ENCODE assay signal across 8 cellular contexts in the genomic region with DNA sequence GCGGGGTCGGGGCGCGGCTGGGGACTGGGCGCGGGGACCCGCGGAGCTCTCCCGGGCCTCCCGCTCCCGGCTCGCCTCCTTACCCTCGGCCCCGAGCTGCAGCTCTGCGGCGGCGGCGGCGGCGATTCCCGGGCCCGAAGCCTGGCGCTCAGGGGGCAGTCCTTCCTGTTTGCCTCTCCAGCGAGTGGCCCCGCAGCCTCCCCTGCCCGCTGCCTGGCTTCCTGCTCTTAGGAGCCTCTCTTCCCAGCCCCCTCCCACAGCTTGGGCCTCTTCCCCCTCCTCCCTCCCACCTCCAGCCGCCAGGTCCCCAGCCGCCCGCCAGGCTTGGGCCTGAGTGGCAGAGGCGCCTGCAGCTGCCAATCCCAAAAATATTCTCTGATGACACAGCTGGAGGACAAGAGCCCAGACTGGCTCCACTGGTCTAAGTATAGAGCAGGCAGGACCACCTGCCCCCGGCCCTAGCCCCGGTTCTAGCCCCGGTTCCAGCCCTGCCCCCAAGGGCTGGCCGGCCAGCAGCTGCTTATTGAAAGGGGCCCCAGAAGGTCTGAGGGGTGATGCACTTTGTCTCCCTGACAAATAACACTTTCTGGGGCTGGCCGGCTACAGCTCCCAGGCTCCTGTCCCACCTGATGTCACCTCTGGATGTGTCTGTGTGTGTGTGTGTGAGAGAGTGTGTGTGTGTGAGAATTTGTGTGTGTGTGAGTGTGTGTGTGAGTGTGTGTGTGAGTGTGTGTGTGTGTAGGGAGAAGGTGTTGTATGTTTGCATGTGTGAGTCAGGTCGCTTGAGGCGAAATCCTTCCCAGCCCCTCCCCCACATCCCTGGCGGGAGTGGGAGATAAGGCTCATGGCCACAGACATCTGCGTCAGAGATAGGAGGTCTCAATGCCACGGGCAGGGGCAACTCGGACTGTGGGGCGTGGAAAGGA. TPM values are rescaled to one million over a fixed set of nuclear protein-coding genes. Genes with fewer than 3 reads are reported as not detected.
DNase-seq lines count a peak whose midpoint lies in the region; ATAC-seq and TF ChIP-seq lines count a peak whose summit lies in the region.

A gene (minus strand): TSS at position 229 of the 926 bp plus-strand sequence. CDS start 307 bp downstream, outside the sequence.

- H3K36me3 Mint-ChIP-seq in activated CD4-positive, alpha-beta memory T cell treated with anti-CD3 and anti-CD28 coated beads for 36 hours: no peaks in the 10 kb centered on the region
- no peaks in the 10 kb centered on the region for H3K36me3 Mint-ChIP-seq in activated CD4-positive, alpha-beta memory T cell treated with anti-CD3 and anti-CD28 coated beads, Interleukin-2, amount 10 ng/mL, durations not matched to agents 7 days and 5 days (ENCODE audit: low read depth)
- peaks cover 14% of the 10 kb centered on the region for H3K36me3 Mint-ChIP-seq in osteocyte (ENCODE audit: unreplicated experiment)

- ATAC-seq in left cardiac atrium (peak; percentile 81 to 88), GM21515 (IDR thresholded peaks at IDR 0.05; ENCODE audit: unreplicated experiment) (no peak), HG02678 (IDR thresholded peaks at IDR 0.05; ENCODE audit: unreplicated experiment) (no peak)

- no peaks in the 10 kb centered on the region for H3K4me1 Mint-ChIP-seq in activated CD4-positive, alpha-beta memory T cell treated with anti-CD3 and anti-CD28 coated beads for 36 hours (ENCODE audit: low read depth)
- H3K4me1 Mint-ChIP-seq in activated CD4-positive, alpha-beta memory T cell treated with anti-CD3 and anti-CD28 coated beads, Interleukin-2, amount 10 ng/mL, durations not matched to agents 7 days and 5 days: no peaks in the 10 kb centered on the region
- H3K4me1 Mint-ChIP-seq in osteocyte (ENCODE audit: unreplicated experiment): peaks cover 22% of the 10 kb centered on the region

- H3K9me3 Mint-ChIP-seq in activated CD4-positive, alpha-beta memory T cell treated with anti-CD3 and anti-CD28 coated beads for 36 hours: no peaks in the 10 kb centered on the region
- no peaks in the 10 kb centered on the region for H3K9me3 Mint-ChIP-seq in activated CD4-positive, alpha-beta memory T cell treated with anti-CD3 and anti-CD28 coated beads, Interleukin-2, amount 10 ng/mL, durations not matched to agents 7 days and 5 days
- no peaks in the 10 kb centered on the region for H3K9me3 Mint-ChIP-seq in osteocyte (ENCODE audit: unreplicated experiment)

- H3K27me3 Mint-ChIP-seq in activated CD4-positive, alpha-beta memory T cell treated with anti-CD3 and anti-CD28 coated beads for 36 hours: peaks cover 38% of the 10 kb centered on the region
- H3K27me3 Mint-ChIP-seq in activated CD4-positive, alpha-beta memory T cell treated with anti-CD3 and anti-CD28 coated beads, Interleukin-2, amount 10 ng/mL, durations not matched to agents 7 days and 5 days: peaks cover 39% of the 10 kb centered on the region
- H3K27me3 Mint-ChIP-seq in osteocyte (ENCODE audit: unreplicated experiment): no peaks in the 10 kb centered on the region

- peak within 1 kb of the TSS; percentile 66 for H3K27ac ChIP-seq in angular gyrus (ENCODE audit: low read depth, low read length)

- POLR2A ChIA-PET in activated CD4-positive, alpha-beta memory T cell treated with anti-CD3 and anti-CD28 coated beads for 36 hours (lab: Charles Lee): no interaction called here
- POLR2A ChIA-PET in activated CD4-positive, alpha-beta memory T cell treated with anti-CD3 and anti-CD28 coated beads, Interleukin-2, amount 10 ng/mL, durations not matched to agents 7 days and 5 days (lab: Charles Lee): interaction anchor here (1.2 kb wide), 1 partner anchor 26 kb away, joined by 3 read pairs; a partner anchor contains a TSS

- intact Hi-C loops in activated CD4-positive, alpha-beta memory T cell treated with anti-CD3 and anti-CD28 coated beads for 36 hours (cut with micrococcal nuclease): no loop called here
- intact Hi-C loops in left cardiac atrium (cut with DNase I): loop anchor here in 1 of 2 donors (2.0 kb wide), 1 partner anchor 71 kb away; no protein-coding TSS in a partner anchor

- CTCF ChIA-PET in activated CD4-positive, alpha-beta memory T cell treated with anti-CD3 and anti-CD28 coated beads for 36 hours (lab: Charles Lee): interaction anchor here (1.5 to 2.1 kb wide), 3 partner anchors 11 to 76 kb away, joined by 3 to 24 read pairs (median 4); no protein-coding TSS in a partner anchor
- CTCF ChIA-PET in activated CD4-positive, alpha-beta memory T cell treated with anti-CD3 and anti-CD28 coated beads, Interleukin-2, amount 10 ng/mL, durations not matched to agents 7 days and 5 days (lab: Charles Lee): interaction anchor here (1.1 to 1.2 kb wide), 2 partner anchors 12 to 167 kb away, joined by 3 to 6 read pairs; no protein-coding TSS in a partner anchor

- no peak for DNase-seq in activated CD4-positive, alpha-beta memory T cell treated with anti-CD3 and anti-CD28 coated beads for 36 hours
- no peak for DNase-seq in activated CD4-positive, alpha-beta memory T cell treated with anti-CD3 and anti-CD28 coated beads, Interleukin-2, amount 10 ng/mL, durations not matched to agents 7 days and 5 days
- DNase-seq in NCI-H2227 treated with DMSO at 0.1 percent for 48 hours (lab: John Stamatoyannopoulos, UW) (peak; percentile 79), left cardiac atrium (peak; percentile 87), osteocyte (ENCODE audit: extremely low spot score, unreplicated experiment) (peak; percentile 91)

- TF ChIP-seq CTCF in osteocyte (IDR thresholded peaks at IDR 0.05): no peak

- H3K27ac Mint-ChIP-seq in activated CD4-positive, alpha-beta memory T cell treated with anti-CD3 and anti-CD28 coated beads for 36 hours: no peak within 1 kb of the TSS
- H3K27ac Mint-ChIP-seq in activated CD4-positive, alpha-beta memory T cell treated with anti-CD3 and anti-CD28 coated beads, Interleukin-2, amount 10 ng/mL, durations not matched to agents 7 days and 5 days: no peak within 1 kb of the TSS
- H3K27ac Mint-ChIP-seq in osteocyte (ENCODE audit: unreplicated experiment): peak within 1 kb of the TSS; percentile 78

- H3K4me3 Mint-ChIP-seq in activated CD4-positive, alpha-beta memory T cell treated with anti-CD3 and anti-CD28 coated beads for 36 hours: peak within 1 kb of the TSS; percentile 37
- H3K4me3 Mint-ChIP-seq in activated CD4-positive, alpha-beta memory T cell treated with anti-CD3 and anti-CD28 coated beads, Interleukin-2, amount 10 ng/mL, durations not matched to agents 7 days and 5 days: no peak within 1 kb of the TSS
- H3K4me3 Mint-ChIP-seq in osteocyte (ENCODE audit: unreplicated experiment): peak within 1 kb of the TSS; percentile 71

RNA-seq across cellular contexts. Expression of the gene that starts here (rescaled TPM):
- total RNA-seq in activated CD4-positive, alpha-beta memory T cell treated with anti-CD3 and anti-CD28 coated beads for 36 hours: under 1 TPM; 0.83 to 0.94 TPM
- not detected for total RNA-seq in activated CD4-positive, alpha-beta memory T cell treated with anti-CD3 and anti-CD28 coated beads, Interleukin-2, amount 10 ng/mL, durations not matched to agents 7 days and 5 days
- total RNA-seq in left cardiac atrium: 100 to 1,000 TPM; 121 to 187 TPM
- total RNA-seq in osteocyte: 168 and 174 TPM in 2 replicates

Comparison
In these comparisons a context has a peak if more than half of its experiments do, and no peak if none do; other contexts are left out.
1. RNA of the gene that starts here (total RNA-seq): 121 to 187 TPM in left cardiac atrium and 168 to 174 TPM in osteocyte; 0.83 to 0.94 TPM in activated CD4-positive, alpha-beta memory T cell treated with anti-CD3 and anti-CD28 coated beads for 36 hours and not detected in activated CD4-positive, alpha-beta memory T cell treated with anti-CD3 and anti-CD28 coated beads, Interleukin-2, amount 10 ng/mL, durations not matched to agents 7 days and 5 days; every median in the first group is over 10 times any median in the second.
2. DNase-seq: peak in NCI-H2227 treated with DMSO at 0.1 percent for 48 hours (single experiment), left cardiac atrium (single experiment) and osteocyte (single experiment); none in activated CD4-positive, alpha-beta memory T cell treated with anti-CD3 and anti-CD28 coated beads for 36 hours (single experiment) and activated CD4-positive, alpha-beta memory T cell treated with anti-CD3 and anti-CD28 coated beads, Interleukin-2, amount 10 ng/mL, durations not matched to agents 7 days and 5 days (single experiment).
3. ATAC-seq: peak in left cardiac atrium (2 of 2); none in GM21515 (single experiment) and HG02678 (single experiment).